28 cellular contexts compared by ENCODE assay signal in genomic region chr11:107136892-107137291, GRCh38.
A peak's percentile ranks its signal among the peaks of the same experiment; 100 is the strongest.
DNase-seq lines count a peak whose midpoint lies in the region; ATAC-seq, FAIRE-seq and TF ChIP-seq lines count a peak whose summit lies in the region.
"Had no signal": no experiment of that assay in that cellular context is flagged by ENCODE, and none has a peak within 500 bp of the region (broad histone marks: within the 10 kb centered on the region; RNA-seq: fewer than 3 reads in every experiment).

No MANE protein-coding gene starts in this region.

- ATAC-seq in HepG2 (no peak), right lobe of liver (no peak)
- ATAC-seq: A549; CD8-positive, alpha-beta T cell had no signal

- no peaks in the 10 kb centered on the region for H3K79me2 ChIP-seq in HepG2 (ENCODE audit: insufficient read depth, low read length)

- WGBS in HepG2 (ENCODE audit: low lambda C conversion rate), result 24% methylated on average over 2 of the region's 2 CpGs
- WGBS in right lobe of liver (ENCODE audit: insufficient coverage, low coverage, low lambda C conversion rate, missing lambda C conversion rate), result 90% methylated on average over 2 of the region's 2 CpGs

- H3K27ac ChIP-seq in HepG2 (ENCODE audit: extremely low read length, insufficient read depth, low read length) (no peak overlapping the region), right lobe of liver (no peak overlapping the region)
- H3K27ac ChIP-seq: 22Rv1; A549; BLaER1; BLaER1 treated with 17β-estradiol and CSF1 and Interleukin-3, amounts not matched to agents 10 nM and 100 nM; C4-2B had no signal

- BruUV-seq in HepG2 (replicated peaks; lab: Mats Ljungman, UMichigan), result no TSS peak

- CTCF ChIA-PET in HepG2 (lab: Yijun Ruan, JAX; ENCODE audit: low intra/inter-chr PET ratio, low total read pairs), result no interaction called here

- TF ChIP-seq POLR2A in HepG2 (IDR thresholded peaks at IDR 0.05; ENCODE audit: insufficient read depth in 1 of 2, low read depth in 2 of 2, low read length in 2 of 2), result no peak
- no peak for TF ChIP-seq POLR2A in right lobe of liver (IDR thresholded peaks at IDR 0.05)

- H3K4me2 ChIP-seq in HepG2 (ENCODE audit: low read depth, low read length), result no peak overlapping the region
- H3K4me2 ChIP-seq: A549; BLaER1; BLaER1 treated with 17β-estradiol and CSF1 and Interleukin-3, amounts not matched to agents 10 nM and 100 nM had no signal

- H4K20me1 ChIP-seq in HepG2 (ENCODE audit: insufficient read depth, low read length), result no peaks in the 10 kb centered on the region
- H4K20me1 ChIP-seq: BLaER1; BLaER1 treated with 17β-estradiol and CSF1 and Interleukin-3, amounts not matched to agents 10 nM and 100 nM had no signal

- FAIRE-seq in HepG2 (lab: Jason Lieb, UNC), result no peak
- FAIRE-seq: A549, D721Med had no signal

- H3K4me1 ChIP-seq in HepG2 (ENCODE audit: insufficient read depth, low read length) (no peaks in the 10 kb centered on the region), right lobe of liver (no peaks in the 10 kb centered on the region)
- H3K4me1 ChIP-seq: A549; BE2C; BLaER1; BLaER1 treated with 17β-estradiol and CSF1 and Interleukin-3, amounts not matched to agents 10 nM and 100 nM had no signal

- H3K27me3 ChIP-seq in HepG2 (ENCODE audit: control insufficient read depth in 1 of 2, insufficient read depth in 2 of 2, low read length in 2 of 2) (no peaks in the 10 kb centered on the region), right lobe of liver (no peaks in the 10 kb centered on the region)
- H3K27me3 ChIP-seq: BE2C; BLaER1; BLaER1 treated with 17β-estradiol and CSF1 and Interleukin-3, amounts not matched to agents 10 nM and 100 nM had no signal

- H2AFZ ChIP-seq in HepG2 (ENCODE audit: low read length), result no peak overlapping the region

- POLR2A ChIA-PET in HepG2 (lab: Yijun Ruan, JAX), result no interaction called here

- H3K9ac ChIP-seq in HepG2 (ENCODE audit: insufficient read depth, low read depth, low read length), result no peak overlapping the region
- H3K9ac ChIP-seq: BLaER1; BLaER1 treated with 17β-estradiol and CSF1 and Interleukin-3, amounts not matched to agents 10 nM and 100 nM had no signal

- in situ Hi-C loops in HepG2 (cut with HindIII; ENCODE audit: extremely low pct_ligation_motif_present, low pct_unique_long_range_greater_than_20kb), result no loop called here

- H3K9me3 ChIP-seq in HepG2 (ENCODE audit: low read length), result 0 out of 2 replicates have a peak, but pooled peaks cover 5% of the 10 kb centered on the region
- H3K9me3 ChIP-seq in right lobe of liver, result no peaks in the 10 kb centered on the region
- H3K9me3 ChIP-seq: A549, BE2C had no signal

- TF ChIP-seq EP300 in HepG2 (IDR thresholded peaks at IDR 0.05; ENCODE audit: low read depth in 2 of 2, low read length in 2 of 2) (no peak), HepG2 (CRISPR knock-in tag; IDR thresholded peaks at IDR 0.05; ENCODE audit: borderline replicate concordance) (no peak)

- TF ChIP-seq RAD21 in HepG2 (CRISPR knock-in tag; IDR thresholded peaks at IDR 0.05), result no peak

- no peak for TF ChIP-seq CTCF in HepG2 (CRISPR knock-in tag; IDR thresholded peaks at IDR 0.05)
- no peak for TF ChIP-seq CTCF in right lobe of liver (IDR thresholded peaks at IDR 0.05)

- DNase-seq in HepG2 (ENCODE audit: low spot score), result no peak
- no peak for DNase-seq in right lobe of liver
- DNase-seq: 8988T; ACHN; AML-193; BE2C; C1 segment of cervical spinal cord; Caco-2; Calu3; CD4-positive, alpha-beta memory T cell; CD4-positive, alpha-beta T cell; CD4-positive, CD25-positive, alpha-beta regulatory T cell; CD8-positive, alpha-beta memory T cell; CD8-positive, alpha-beta T cell; COR-L47; DMS 273 treated with DMSO at 0.1 percent for 48 hours; DMS153; DMS53; DMS79; DMS79 treated with DMSO at 0.1 percent for 48 hours; DND-41; EL had no signal

- H3K4me3 ChIP-seq in HepG2 (replicated peaks in 1 of 3; ENCODE audit: insufficient read depth in 1 of 3, low read depth in 2 of 3, low read length in 3 of 3) (no peak overlapping the region), right lobe of liver (no peak overlapping the region)
- H3K4me3 ChIP-seq: A549; BLaER1; BLaER1 treated with 17β-estradiol and CSF1 and Interleukin-3, amounts not matched to agents 10 nM and 100 nM had no signal

- no peaks in the 10 kb centered on the region for H3K36me3 ChIP-seq in HepG2 (replicated peaks in 1 of 2; ENCODE audit: control insufficient read depth in 1 of 2, insufficient read depth in 2 of 2, low read length in 2 of 2)
- H3K36me3 ChIP-seq in right lobe of liver, result no peaks in the 10 kb centered on the region
- H3K36me3 ChIP-seq: BE2C; BLaER1; BLaER1 treated with 17β-estradiol and CSF1 and Interleukin-3, amounts not matched to agents 10 nM and 100 nM had no signal

- intact Hi-C loops in HepG2 (cut with micrococcal nuclease; ENCODE audit: unreplicated experiment), result no loop called here
- intact Hi-C loops in right lobe of liver (cut with DNase I), result no loop called here

TF ChIP-seq in HepG2, 621 proteins besides CTCF, POLR2A, EP300 and RAD21:
- TF ChIP-seq ZMAT3 (CRISPR knock-in tag; conservative IDR thresholded peaks at IDR 0.05) (no peak), ZNF264 (CRISPR knock-in tag; IDR thresholded peaks at IDR 0.05) (peak; percentile 90; the same call in 1 of the 2 replicates)
